ENCODE assay signal across 17 cellular contexts in genomic region chr22:33296941-33297340, GRCh38.
DNase-seq lines count a peak whose midpoint lies in the region; TF ChIP-seq lines count a peak whose summit lies in the region.
"Had no signal": no experiment of that assay in that cellular context is flagged by ENCODE, and none has a peak within 500 bp of the region (broad histone marks: within the 10 kb centered on the region; RNA-seq: fewer than 3 reads in every experiment).

No MANE protein-coding gene starts in this region.

- H3K79me2 ChIP-seq in neural progenitor cell (ENCODE audit: low read depth), result no peaks in the 10 kb centered on the region

- H3K4me3 Mint-ChIP-seq in neural progenitor cell, result no peak overlapping the region
- H3K4me3 Mint-ChIP-seq: CD8-positive, alpha-beta T cell; HFFc6; IgD-negative memory B cell had no signal

- peaks cover 20% of the 10 kb centered on the region for H3K36me3 Mint-ChIP-seq in neural progenitor cell
- H3K36me3 Mint-ChIP-seq: CD8-positive, alpha-beta T cell had no signal

- no peak for TF ChIP-seq POLR2A in stomach (IDR thresholded peaks at IDR 0.05)

- no peaks in the 10 kb centered on the region for H3K27me3 ChIP-seq in BLaER1
- no peaks in the 10 kb centered on the region for H3K27me3 ChIP-seq in stomach
- H3K27me3 ChIP-seq in neural progenitor cell, result no peaks in the 10 kb centered on the region
- H3K27me3 ChIP-seq: BE2C had no signal

- H3K4me2 ChIP-seq in BLaER1, result peak overlapping the region; percentile 5; the same call in 1 of the 2 replicates
- H3K4me2 ChIP-seq in neural progenitor cell, result no peak overlapping the region

- DNase-seq in NCI-H2029 treated with DMSO at 0.1 percent for 48 hours (lab: John Stamatoyannopoulos, UW) (peak; percentile 92), epithelial cell of prostate (ENCODE audit: low read depth, low spot score) (peak; percentile 16), stomach (peak; percentile 65), AML-193 (lab: John Stamatoyannopoulos, UW) (no peak), neural progenitor cell (ENCODE audit: low spot score) (no peak), NCI-H526 (lab: John Stamatoyannopoulos, UW) (no peak)
- DNase-seq: 8988T; BE2C; Calu3; CD8-positive, alpha-beta T cell; DMS79 treated with DMSO at 0.1 percent for 48 hours; GF-D8; GOT3; H7; HFFc6 had no signal

- peaks cover 8% of the 10 kb centered on the region for H3K27me3 Mint-ChIP-seq in neural progenitor cell (ENCODE audit: insufficient read depth, low read depth)
- H3K27me3 Mint-ChIP-seq: IgD-negative memory B cell had no signal

- H4K20me1 ChIP-seq in BLaER1 (no peaks in the 10 kb centered on the region), neural progenitor cell (ENCODE audit: low read depth) (no peaks in the 10 kb centered on the region)

- peaks cover 48% of the 10 kb centered on the region for H3K4me1 Mint-ChIP-seq in neural progenitor cell

- H3K27ac ChIP-seq in BLaER1 (peak overlapping the region; percentile 29), epithelial cell of prostate (no peak overlapping the region), stomach (no peak overlapping the region), neural progenitor cell (no peak overlapping the region)

- no peak overlapping the region for H3K27ac Mint-ChIP-seq in neural progenitor cell
- H3K27ac Mint-ChIP-seq: CD8-positive, alpha-beta T cell; HFFc6 had no signal

- 51 to 73% (median 53%) methylated on average over 3 of the region's 3 CpGs for WGBS in stomach, 5 donors

- H3K9me3 ChIP-seq in BLaER1 (no peaks in the 10 kb centered on the region), stomach (no peaks in the 10 kb centered on the region), neural progenitor cell (ENCODE audit: low read depth) (no peaks in the 10 kb centered on the region)
- H3K9me3 ChIP-seq: BE2C had no signal

- TF ChIP-seq CTCF in stomach (IDR thresholded peaks at IDR 0.05) (no peak), neural progenitor cell (IDR thresholded peaks at IDR 0.05) (no peak)

- H3K36me3 ChIP-seq in BLaER1 (peaks cover 26% of the 10 kb centered on the region), stomach (peaks cover 0 to 48% (median 28%) of the 10 kb centered on the region in 4 donors), neural progenitor cell (no peaks in the 10 kb centered on the region)
- H3K36me3 ChIP-seq: BE2C had no signal

- H3K9me3 Mint-ChIP-seq in neural progenitor cell, result no peaks in the 10 kb centered on the region
- H3K9me3 Mint-ChIP-seq: CD8-positive, alpha-beta T cell; IgD-negative memory B cell had no signal

- H3K9ac ChIP-seq in BLaER1 (no peak overlapping the region), neural progenitor cell (no peak overlapping the region)

- TF ChIP-seq EP300 in stomach (IDR thresholded peaks at IDR 0.05), result no peak

- H3F3A ChIP-seq in neural progenitor cell (ENCODE audit: low read depth), result no peaks in the 10 kb centered on the region

- no peak overlapping the region for H2AFZ ChIP-seq in neural progenitor cell (replicated peaks)

- intact Hi-C loops in stomach (cut with DNase I; ENCODE audit: low total_unique reads), result no loop called here

- H3K4me1 ChIP-seq in BLaER1 (peaks cover 49% of the 10 kb centered on the region), stomach (peaks cover 0 to 13% (median 10%) of the 10 kb centered on the region in 4 donors), neural progenitor cell (peaks cover 11% of the 10 kb centered on the region)
- H3K4me1 ChIP-seq: BE2C had no signal

- no peak overlapping the region for H3K4me3 ChIP-seq in BLaER1
- H3K4me3 ChIP-seq in stomach, result no peak overlapping the region
- H3K4me3 ChIP-seq in neural progenitor cell, result no peak overlapping the region

Comparison
In these comparisons a context has a peak if more than half of its experiments do, and no peak if none do; other contexts are left out.
1. DNase-seq: peak in NCI-H2029 treated with DMSO at 0.1 percent for 48 hours (single experiment), epithelial cell of prostate (single experiment) and stomach (single experiment); none in AML-193 (0 of 2), neural progenitor cell (single experiment) and NCI-H526 (0 of 2).